8 cellular contexts compared by ENCODE assay signal in genomic region chr2:171688129-171688465, GRCh38. TPM values are rescaled to one million over a fixed set of nuclear protein-coding genes. Genes with fewer than 3 reads are reported as not detected.
DNase-seq lines count a peak whose midpoint lies in the region; ATAC-seq and TF ChIP-seq lines count a peak whose summit lies in the region.

No MANE protein-coding gene starts in this region.

- POLR2A ChIA-PET in activated B cell treated with CpG ODN at 0.5 μM for 24 hours (lab: Charles Lee): interaction anchor here (0.5 to 1.9 kb wide), 5 partner anchors 20 to 252 kb away, joined by 3 to 7 read pairs (median 4); partner anchors contain the start of gene HAT1

- H3K9me3 Mint-ChIP-seq in activated B cell treated with CpG ODN at 0.5 μM for 24 hours: no peaks in the 10 kb centered on the region

- H3K4me3 ChIP-seq in skeletal muscle cell (ENCODE audit: low read depth, low read length): peak overlapping the region; percentile 79

- DNase-seq in activated B cell treated with CpG ODN at 0.5 μM for 24 hours (no peak), left ventricle myocardium superior (no peak), skeletal muscle cell (ENCODE audit: low read depth) (no peak), cerebellar cortex (ENCODE audit: low spot score) (no peak), CD1c-positive myeloid dendritic cell (ENCODE audit: extremely low spot score) (no peak)
- no peak for DNase-seq in activated CD4-positive, CD25-positive, alpha-beta regulatory T cell (lab: John Stamatoyannopoulos, UW)

- ATAC-seq in GM18511 (IDR thresholded peaks at IDR 0.05; ENCODE audit: unreplicated experiment) (peak; percentile 11), HG02852 (IDR thresholded peaks at IDR 0.05; ENCODE audit: unreplicated experiment) (peak; percentile 20), activated B cell treated with CpG ODN at 0.5 μM for 24 hours (ENCODE audit: low read depth) (no peak), left ventricle myocardium superior (peak; percentile 5)

- intact Hi-C loops in activated B cell treated with CpG ODN at 0.5 μM for 24 hours (cut with micrococcal nuclease) (loop anchor here (5.0 to 10.0 kb wide), 3 partner anchors 414 to 774 kb away; partner anchors contain the start of genes DLX2 and TLK1), left ventricle myocardium superior (cut with micrococcal nuclease) (no loop called here)

- H3K36me3 Mint-ChIP-seq in activated B cell treated with CpG ODN at 0.5 μM for 24 hours (ENCODE audit: low read depth): peaks cover 32% of the 10 kb centered on the region

- peaks cover 2% of the 10 kb centered on the region for H3K27me3 Mint-ChIP-seq in activated B cell treated with CpG ODN at 0.5 μM for 24 hours

- no peak for TF ChIP-seq CTCF in activated B cell treated with CpG ODN at 0.5 μM for 24 hours (IDR thresholded peaks at IDR 0.05)

- H3K4me1 Mint-ChIP-seq in activated B cell treated with CpG ODN at 0.5 μM for 24 hours: peaks cover 17% of the 10 kb centered on the region

- peak overlapping the region; percentile 95 for H3K4me3 Mint-ChIP-seq in activated B cell treated with CpG ODN at 0.5 μM for 24 hours

- CTCF ChIA-PET in activated B cell treated with CpG ODN at 0.5 μM for 24 hours (lab: Charles Lee): interaction anchor here (0.8 to 2.4 kb wide), 4 partner anchors 12 to 797 kb away, joined by 3 to 12 read pairs (median 5); no protein-coding TSS in a partner anchor

- H3K27ac Mint-ChIP-seq in activated B cell treated with CpG ODN at 0.5 μM for 24 hours: peak overlapping the region; percentile 88

RNA-seq across cellular contexts. Expression of gene DYNC1I2, which starts 0.8 kb away (rescaled TPM):
- total RNA-seq in activated B cell treated with CpG ODN at 0.5 μM for 24 hours (52.0 and 54.6 TPM in 2 replicates), left ventricle myocardium superior (71.2 TPM)
